In genomic region chr10:3893102-3893473, GRCh38 we compare ENCODE assay signal across 15 cellular contexts.
DNase-seq lines count a peak whose midpoint lies in the region; ATAC-seq and TF ChIP-seq lines count a peak whose summit lies in the region.
"Had no signal": no experiment of that assay in that cellular context is flagged by ENCODE, and none has a peak within 500 bp of the region (broad histone marks: within the 10 kb centered on the region; RNA-seq: fewer than 3 reads in every experiment).

No MANE protein-coding gene starts in this region.

- H3K27ac Mint-ChIP-seq in CD4-positive, alpha-beta memory T cell, result peak overlapping the region; percentile 85 to 98 (median 94)
- peak overlapping the region; percentile 77 for H3K27ac Mint-ChIP-seq in activated naive CD8-positive, alpha-beta T cell treated with anti-CD3 and anti-CD28 coated beads, Interleukin-2, amount 50 U/mL, for 24 hours
- peak overlapping the region; percentile 84 to 96 for H3K27ac Mint-ChIP-seq in natural killer cell treated with Interleukin-12 subunit alpha and Interleukin-12 subunit beta and Interleukin-15 and Interleukin-18, amount 100 ng/mL, for 72 hours
- no peak overlapping the region for H3K27ac Mint-ChIP-seq in HFFc6
- H3K27ac Mint-ChIP-seq: activated naive CD4-positive, alpha-beta T cell treated with anti-CD3 and anti-CD28 coated beads, Interleukin-2, amount 50 U/mL, for 24 hours had no signal

- H3K27ac ChIP-seq in ACC112 (ENCODE audit: low read depth, low read length) (peak overlapping the region; percentile 96), hepatocyte (no peak overlapping the region)
- H3K27ac ChIP-seq in CD4-positive, alpha-beta memory T cell (ENCODE audit: low read depth, low read length), result peak overlapping the region; percentile 89
- H3K27ac ChIP-seq: BLaER1, left lung had no signal

- DNase-seq in CD4-positive, alpha-beta memory T cell, result no peak
- no peak for DNase-seq in activated naive CD8-positive, alpha-beta T cell treated with anti-CD3 and anti-CD28 coated beads, Interleukin-2, amount 50 U/mL, for 24 hours
- DNase-seq in natural killer cell treated with Interleukin-12 subunit alpha and Interleukin-12 subunit beta and Interleukin-15 and Interleukin-18, amount 100 ng/mL, for 72 hours (ENCODE audit: low spot score), result no peak
- DNase-seq in HFFc6, result no peak
- DNase-seq in NCI-H146 (lab: John Stamatoyannopoulos, UW), result no peak
- DNase-seq in hepatocyte (ENCODE audit: low spot score), result no peak
- DNase-seq: DMS53; Karpas-422; left lung; NCI-H345; stimulated activated CD4-positive, alpha-beta T cell treated with anti-CD3 and anti-CD28 coated beads, Interleukin-1b, Interleukin-23, amount 100 ng/mL, for 48 hours had no signal

- no peaks in the 10 kb centered on the region for H3K9me2 ChIP-seq in hepatocyte (replicated peaks; ENCODE audit: insufficient read depth)

- CTCF ChIA-PET in CD4-positive, alpha-beta memory T cell (lab: Charles Lee; ENCODE audit: partially characterized antibody), result interaction anchor here (0.7 to 2.2 kb wide), 5 partner anchors 9 to 111 kb away, joined by 3 to 6 read pairs (median 3); no protein-coding TSS in a partner anchor

- H3K79me2 ChIP-seq in ACC112 (ENCODE audit: control insufficient read depth, insufficient read depth, low read length, unreplicated experiment), result no peaks in the 10 kb centered on the region
- H3K79me2 ChIP-seq in hepatocyte, result no peaks in the 10 kb centered on the region

- peaks cover 0 to 2% (median 0%) of the 10 kb centered on the region in 8 donors for H3K9me3 Mint-ChIP-seq in CD4-positive, alpha-beta memory T cell
- H3K9me3 Mint-ChIP-seq in activated naive CD8-positive, alpha-beta T cell treated with anti-CD3 and anti-CD28 coated beads, Interleukin-2, amount 50 U/mL, for 24 hours, result no peaks in the 10 kb centered on the region
- H3K9me3 Mint-ChIP-seq in natural killer cell treated with Interleukin-12 subunit alpha and Interleukin-12 subunit beta and Interleukin-15 and Interleukin-18, amount 100 ng/mL, for 72 hours, result no peaks in the 10 kb centered on the region
- H3K9me3 Mint-ChIP-seq in HFFc6, result no peaks in the 10 kb centered on the region
- H3K9me3 Mint-ChIP-seq: activated naive CD4-positive, alpha-beta T cell treated with anti-CD3 and anti-CD28 coated beads, Interleukin-2, amount 50 U/mL, for 24 hours had no signal

- intact Hi-C loops in CD4-positive, alpha-beta memory T cell (cut with micrococcal nuclease), result loop anchor here (2.0 to 5.0 kb wide), 3 partner anchors 18 to 110 kb away; no protein-coding TSS in a partner anchor

- H3K36me3 ChIP-seq in ACC112 (ENCODE audit: insufficient read depth, low read length) (no peaks in the 10 kb centered on the region), hepatocyte (replicated peaks; ENCODE audit: insufficient read depth, low read depth) (no peaks in the 10 kb centered on the region)
- no peaks in the 10 kb centered on the region for H3K36me3 ChIP-seq in CD4-positive, alpha-beta memory T cell (ENCODE audit: insufficient read depth, low read length)
- H3K36me3 ChIP-seq: BLaER1, left lung had no signal

- H3K4me3 ChIP-seq in ACC112 (ENCODE audit: low read depth, low read length) (no peak overlapping the region), hepatocyte (no peak overlapping the region)
- H3K4me3 ChIP-seq in CD4-positive, alpha-beta memory T cell (ENCODE audit: low read length in 2 of 2), result no peak overlapping the region
- H3K4me3 ChIP-seq: BLaER1, left lung had no signal

- no peaks in the 10 kb centered on the region for H4K20me1 ChIP-seq in hepatocyte (ENCODE audit: insufficient read depth, poor library complexity, severe bottlenecking)
- H4K20me1 ChIP-seq: BLaER1 had no signal

- POLR2A ChIA-PET in CD4-positive, alpha-beta memory T cell (lab: Charles Lee; ENCODE audit: partially characterized antibody), result interaction anchor here (0.9 to 11.9 kb wide), 26 partner anchors 10 to 187 kb away, joined by 3 to 289 read pairs (median 4); partner anchors contain the start of gene KLF6

- no peaks in the 10 kb centered on the region for H3K9me3 ChIP-seq in CD4-positive, alpha-beta memory T cell (ENCODE audit: control insufficient read depth in 1 of 2, low read length in 2 of 2)
- H3K9me3 ChIP-seq in hepatocyte (ENCODE audit: low read depth), result no peaks in the 10 kb centered on the region
- H3K9me3 ChIP-seq: BLaER1, left lung had no signal

- H3K4me3 Mint-ChIP-seq in CD4-positive, alpha-beta memory T cell, result peak overlapping the region; percentile 24 to 63 (median 50)
- H3K4me3 Mint-ChIP-seq in activated naive CD8-positive, alpha-beta T cell treated with anti-CD3 and anti-CD28 coated beads, Interleukin-2, amount 50 U/mL, for 24 hours, result peak overlapping the region; percentile 3
- H3K4me3 Mint-ChIP-seq in natural killer cell treated with Interleukin-12 subunit alpha and Interleukin-12 subunit beta and Interleukin-15 and Interleukin-18, amount 100 ng/mL, for 72 hours, result peak overlapping the region; percentile 33
- H3K4me3 Mint-ChIP-seq in HFFc6, result no peak overlapping the region
- H3K4me3 Mint-ChIP-seq: activated naive CD4-positive, alpha-beta T cell treated with anti-CD3 and anti-CD28 coated beads, Interleukin-2, amount 50 U/mL, for 24 hours had no signal

- TF ChIP-seq CTCF in HFFc6 (IDR thresholded peaks at IDR 0.05) (no peak), hepatocyte (IDR thresholded peaks at IDR 0.05; ENCODE audit: poor library complexity) (no peak)

- H3K4me2 ChIP-seq in hepatocyte, result no peak overlapping the region
- H3K4me2 ChIP-seq: BLaER1 had no signal

- no peaks in the 10 kb centered on the region for H3K36me3 Mint-ChIP-seq in CD4-positive, alpha-beta memory T cell
- H3K36me3 Mint-ChIP-seq in activated naive CD8-positive, alpha-beta T cell treated with anti-CD3 and anti-CD28 coated beads, Interleukin-2, amount 50 U/mL, for 24 hours (ENCODE audit: low read depth), result no peaks in the 10 kb centered on the region
- H3K36me3 Mint-ChIP-seq in natural killer cell treated with Interleukin-12 subunit alpha and Interleukin-12 subunit beta and Interleukin-15 and Interleukin-18, amount 100 ng/mL, for 72 hours, result no peaks in the 10 kb centered on the region
- H3K36me3 Mint-ChIP-seq in HFFc6 (ENCODE audit: low read depth), result no peaks in the 10 kb centered on the region
- H3K36me3 Mint-ChIP-seq: activated naive CD4-positive, alpha-beta T cell treated with anti-CD3 and anti-CD28 coated beads, Interleukin-2, amount 50 U/mL, for 24 hours had no signal

- H3K27me3 ChIP-seq in ACC112 (ENCODE audit: insufficient read depth, low read length), result no peaks in the 10 kb centered on the region
- H3K27me3 ChIP-seq in CD4-positive, alpha-beta memory T cell (ENCODE audit: insufficient read depth, low read length), result no peaks in the 10 kb centered on the region
- H3K27me3 ChIP-seq in hepatocyte, result no peaks in the 10 kb centered on the region
- H3K27me3 ChIP-seq: BLaER1, left lung had no signal

- no peak overlapping the region for H2AFZ ChIP-seq in ACC112 (ENCODE audit: low read length, unreplicated experiment)
- H2AFZ ChIP-seq in hepatocyte, result no peak overlapping the region

- H3K4me1 Mint-ChIP-seq in CD4-positive, alpha-beta memory T cell, result peaks cover 28 to 72% (median 50%) of the 10 kb centered on the region in 4 donors
- H3K4me1 Mint-ChIP-seq in activated naive CD8-positive, alpha-beta T cell treated with anti-CD3 and anti-CD28 coated beads, Interleukin-2, amount 50 U/mL, for 24 hours, result peaks cover 59% of the 10 kb centered on the region
- peaks cover 41 to 48% of the 10 kb centered on the region in 2 donors for H3K4me1 Mint-ChIP-seq in natural killer cell treated with Interleukin-12 subunit alpha and Interleukin-12 subunit beta and Interleukin-15 and Interleukin-18, amount 100 ng/mL, for 72 hours (ENCODE audit: low read depth in 2 of 2)
- H3K4me1 Mint-ChIP-seq in HFFc6 (ENCODE audit: low read depth), result peaks cover 77% of the 10 kb centered on the region

- WGBS in hepatocyte (ENCODE audit: low lambda C conversion rate, missing lambda C conversion rate), result 83% methylated on average over 5 of the region's 5 CpGs

- no peaks in the 10 kb centered on the region for H3K27me3 Mint-ChIP-seq in CD4-positive, alpha-beta memory T cell
- H3K27me3 Mint-ChIP-seq in activated naive CD8-positive, alpha-beta T cell treated with anti-CD3 and anti-CD28 coated beads, Interleukin-2, amount 50 U/mL, for 24 hours, result no peaks in the 10 kb centered on the region
- H3K27me3 Mint-ChIP-seq in natural killer cell treated with Interleukin-12 subunit alpha and Interleukin-12 subunit beta and Interleukin-15 and Interleukin-18, amount 100 ng/mL, for 72 hours, result no peaks in the 10 kb centered on the region
- H3K27me3 Mint-ChIP-seq in HFFc6 (ENCODE audit: insufficient read depth), result peaks cover 2% of the 10 kb centered on the region; the same call in 1 of the 2 replicates
- H3K27me3 Mint-ChIP-seq: activated naive CD4-positive, alpha-beta T cell treated with anti-CD3 and anti-CD28 coated beads, Interleukin-2, amount 50 U/mL, for 24 hours had no signal

- H3K4me1 ChIP-seq in ACC112 (ENCODE audit: control insufficient read depth, insufficient read depth, low read length, unreplicated experiment), result peaks cover 67% of the 10 kb centered on the region
- peaks cover 53% of the 10 kb centered on the region for H3K4me1 ChIP-seq in CD4-positive, alpha-beta memory T cell (ENCODE audit: insufficient read depth, low read length)
- H3K4me1 ChIP-seq in hepatocyte (ENCODE audit: insufficient read depth), result peaks cover 17% of the 10 kb centered on the region

- ATAC-seq in activated naive CD8-positive, alpha-beta T cell treated with anti-CD3 and anti-CD28 coated beads, Interleukin-2, amount 50 U/mL, for 24 hours, result no peak
- ATAC-seq in natural killer cell treated with Interleukin-12 subunit alpha and Interleukin-12 subunit beta and Interleukin-15 and Interleukin-18, amount 100 ng/mL, for 72 hours, result no peak
- ATAC-seq in GM19455 (IDR thresholded peaks at IDR 0.05; ENCODE audit: unreplicated experiment), result no peak
- ATAC-seq: left lung had no signal
